In genomic region chr10:49165940-49166803, GRCh38 we compare ENCODE assay signal across 22 cellular contexts. TPM values are rescaled to one million over a fixed set of nuclear protein-coding genes. Genes with fewer than 3 reads are reported as not detected.
DNase-seq lines count a peak whose midpoint lies in the region; ATAC-seq lines count a peak whose summit lies in the region.
"Had no signal": no experiment of that assay in that cellular context is flagged by ENCODE, and none has a peak within 500 bp of the region (broad histone marks: within the 10 kb centered on the region; RNA-seq: fewer than 3 reads in every experiment).

No MANE protein-coding gene starts in this region.

- peak overlapping the region; percentile 74 for H3K27ac Mint-ChIP-seq in activated T-helper 17 cell treated with anti-CD3 and anti-CD28 coated beads, Interleukin-2, amount 50 U/mL, for 72 hours

- DNase-seq in stimulated activated naive CD4-positive, alpha-beta T cell treated with Interleukin-2 at 50 U/mL for 16 hours (lab: John Stamatoyannopoulos, UW): peak; percentile 29
- no peak for DNase-seq in stimulated activated naive CD4-positive, alpha-beta T cell (lab: John Stamatoyannopoulos, UW)
- DNase-seq in islet precursor cell: peak; percentile 5
- DNase-seq in NCI-H69 (lab: John Stamatoyannopoulos, UW): no peak
- no peak for DNase-seq in NCI-H1436 treated with DMSO at 0.1 percent for 48 hours (lab: John Stamatoyannopoulos, UW)
- DNase-seq in stimulated activated CD4-positive, alpha-beta T cell treated with anti-CD3 and anti-CD28 coated beads, Interleukin-2, amount 100 ng/mL, for 48 hours: no peak
- DNase-seq: dermis blood vessel endothelial cell; DMS79 treated with DMSO at 0.1 percent for 48 hours; foreskin melanocyte; GOT3; hippocampal formation; lower lobe of right lung; NCI-H1694; NCI-H774; SHP77; stimulated activated CD4-positive, alpha-beta T cell treated with anti-CD3 and anti-CD28 coated beads, Interleukin-12 subunit alpha, Interleukin-12 subunit beta, amount 100 ng/mL, for 4 hours had no signal

- ATAC-seq in activated T-helper 17 cell treated with anti-CD3 and anti-CD28 coated beads, Interleukin-2, amount 50 U/mL, for 72 hours (replicated peaks): peak; percentile 60

- H3K36me3 Mint-ChIP-seq in activated T-helper 17 cell treated with anti-CD3 and anti-CD28 coated beads, Interleukin-2, amount 50 U/mL, for 72 hours (ENCODE audit: low read depth): peaks cover 98% of the 10 kb centered on the region

- H3K27me3 Mint-ChIP-seq in activated T-helper 17 cell treated with anti-CD3 and anti-CD28 coated beads, Interleukin-2, amount 50 U/mL, for 72 hours: no peaks in the 10 kb centered on the region

- H3K9me3 Mint-ChIP-seq in activated T-helper 17 cell treated with anti-CD3 and anti-CD28 coated beads, Interleukin-2, amount 50 U/mL, for 72 hours: peaks cover 4% of the 10 kb centered on the region

- H3K4me1 Mint-ChIP-seq in activated T-helper 17 cell treated with anti-CD3 and anti-CD28 coated beads, Interleukin-2, amount 50 U/mL, for 72 hours: peaks cover 31% of the 10 kb centered on the region

- H3K4me3 Mint-ChIP-seq in activated T-helper 17 cell treated with anti-CD3 and anti-CD28 coated beads, Interleukin-2, amount 50 U/mL, for 72 hours: peak overlapping the region; percentile 50

RNA-seq across cellular contexts. Expression of gene TMEM273, which starts 22.0 kb away (rescaled TPM):
- total RNA-seq in activated T-helper 17 cell treated with anti-CD3 and anti-CD28 coated beads, Interleukin-2, amount 50 U/mL, for 72 hours: 100 to 1,000 TPM in 1 of 2 donors, 10 to 100 TPM in 1; 92.2 to 262 TPM
- total RNA-seq: epithelial cell of proximal tubule had no signal

RNA-seq across cellular contexts. Expression of gene FAM170B, which starts 32.4 kb away (rescaled TPM):
- total RNA-seq in activated T-helper 17 cell treated with anti-CD3 and anti-CD28 coated beads, Interleukin-2, amount 50 U/mL, for 72 hours: not detected
- total RNA-seq: breast epithelium, dermis blood vessel endothelial cell, epithelial cell of proximal tubule, lower lobe of right lung, omental fat pad, right atrium auricular region had no signal

RNA-seq across cellular contexts. Expression of gene VSTM4, which starts 50.9 kb away (rescaled TPM):
- under 1 TPM; 0.06 to 0.13 TPM for total RNA-seq in activated T-helper 17 cell treated with anti-CD3 and anti-CD28 coated beads, Interleukin-2, amount 50 U/mL, for 72 hours
- total RNA-seq: OCI-LY7 had no signal

Comparison
In these comparisons a context has a peak if more than half of its experiments do, and no peak if none do; other contexts are left out.
1. DNase-seq: peak in stimulated activated naive CD4-positive, alpha-beta T cell treated with Interleukin-2 at 50 U/mL for 16 hours (single experiment) and islet precursor cell (single experiment); none in stimulated activated naive CD4-positive, alpha-beta T cell (0 of 6), NCI-H69 (single experiment), NCI-H1436 treated with DMSO at 0.1 percent for 48 hours (single experiment) and stimulated activated CD4-positive, alpha-beta T cell treated with anti-CD3 and anti-CD28 coated beads, Interleukin-2, amount 100 ng/mL, for 48 hours (0 of 2).